In the genomic region with DNA sequence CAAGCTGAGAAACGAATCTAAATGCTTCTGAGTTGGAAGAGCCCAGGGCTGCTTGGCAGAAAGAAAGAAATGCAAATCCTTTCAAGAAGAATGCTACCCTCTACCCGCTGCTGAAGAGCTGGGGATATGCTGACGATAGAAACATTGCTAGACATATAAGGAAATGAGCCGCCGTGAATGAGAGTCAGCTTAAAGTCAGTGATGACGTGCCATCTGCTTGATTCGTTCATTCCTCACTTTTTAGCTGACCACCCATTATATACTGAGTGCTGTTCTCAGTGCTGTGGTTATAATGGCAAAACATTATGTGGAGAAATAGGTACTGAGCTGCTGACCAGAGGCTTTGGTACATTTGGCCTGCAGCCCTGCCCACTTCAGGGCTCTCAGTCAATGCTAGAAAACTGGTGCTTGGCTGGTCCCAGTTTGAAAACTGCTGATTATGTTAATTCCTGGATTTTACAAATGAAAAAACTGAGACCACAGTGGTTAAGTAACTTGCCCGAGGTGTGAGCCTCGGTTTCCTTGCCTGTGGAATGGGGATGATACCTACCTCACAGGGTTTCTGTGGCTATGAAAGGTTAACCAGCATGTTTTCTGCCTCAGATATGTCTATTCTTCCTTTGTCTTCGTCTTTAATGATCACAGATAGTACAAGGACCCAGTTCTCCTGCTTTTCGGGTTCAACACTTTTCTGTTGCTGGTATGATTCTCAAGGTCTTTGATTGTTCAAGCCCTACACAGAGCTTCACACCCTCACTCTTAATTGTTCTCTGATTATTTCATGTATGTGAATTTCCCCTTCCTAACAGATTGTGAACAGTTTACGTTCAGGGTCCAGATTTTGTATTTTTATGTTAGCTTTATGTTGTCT, we compare ENCODE assay signal across 8 cellular contexts. TPM values are rescaled to one million over a fixed set of nuclear protein-coding genes. Genes with fewer than 3 reads are reported as not detected.
DNase-seq lines count a peak whose midpoint lies in the region; ATAC-seq and TF ChIP-seq lines count a peak whose summit lies in the region.

No MANE protein-coding gene starts in this region.

- H3K27me3 Mint-ChIP-seq in CD4-positive, alpha-beta T cell: no peaks in the 10 kb centered on the region

- no peak for TF ChIP-seq CTCF in CD4-positive, alpha-beta T cell (IDR thresholded peaks at IDR 0.05)

- peaks cover 11 to 23% of the 10 kb centered on the region in 2 donors for H3K4me1 ChIP-seq in mucosa of rectum (ENCODE audit: control insufficient read depth in 2 of 2, insufficient read depth in 2 of 2, low read length in 2 of 2)

- no peak overlapping the region for H3K4me3 ChIP-seq in mucosa of rectum (ENCODE audit: low read length in 2 of 2)

- intact Hi-C loops in CD4-positive, alpha-beta T cell (cut with DNase I, micrococcal nuclease): loop anchor here in 1 of 2 experiments (5.0 kb wide), 1 partner anchor 52 kb away; no protein-coding TSS in a partner anchor

- CTCF ChIA-PET in CD4-positive, alpha-beta T cell (lab: Charles Lee): no interaction called here
- CTCF ChIA-PET in HEK293T (lab: Yijun Ruan, JAX): interaction anchor here (1.1 kb wide), 1 partner anchor 11 kb away, joined by 3 read pairs; no protein-coding TSS in a partner anchor

- no peaks in the 10 kb centered on the region for H3K9me3 ChIP-seq in CD4-positive, alpha-beta T cell (ENCODE audit: control insufficient read depth, low read length)
- no peaks in the 10 kb centered on the region for H3K9me3 ChIP-seq in mucosa of rectum (ENCODE audit: control insufficient read depth in 2 of 2, low read length in 2 of 2)

- no peaks in the 10 kb centered on the region for H3K36me3 Mint-ChIP-seq in CD4-positive, alpha-beta T cell (ENCODE audit: low read depth)

- no peaks in the 10 kb centered on the region for H3K36me3 ChIP-seq in mucosa of rectum (ENCODE audit: control insufficient read depth in 2 of 2, insufficient read depth in 2 of 2, low read length in 2 of 2)

- H3K27me3 ChIP-seq in CD4-positive, alpha-beta T cell (ENCODE audit: control insufficient read depth, insufficient read depth, low read length): no peaks in the 10 kb centered on the region
- no peaks in the 10 kb centered on the region for H3K27me3 ChIP-seq in mucosa of rectum (ENCODE audit: control insufficient read depth in 2 of 2, insufficient read depth in 2 of 2, low read length in 2 of 2)

- POLR2A ChIA-PET in CD4-positive, alpha-beta T cell (lab: Charles Lee): interaction anchor here (0.6 to 2.5 kb wide), 3 partner anchors 10 to 382 kb away, joined by 3 to 10 read pairs (median 3); no protein-coding TSS in a partner anchor
- POLR2A ChIA-PET in HEK293T (lab: Yijun Ruan, JAX): no interaction called here

- ATAC-seq in CD4-positive, alpha-beta T cell (ENCODE audit: poor library complexity): peak; percentile 78
- ATAC-seq in GM18861 (IDR thresholded peaks at IDR 0.05; ENCODE audit: unreplicated experiment) (no peak), HG02885 (IDR thresholded peaks at IDR 0.05; ENCODE audit: poor library complexity, unreplicated experiment) (no peak)

- no peak for DNase-seq in CD4-positive, alpha-beta T cell
- DNase-seq in NCI-H446 treated with DMSO at 0.1 percent for 48 hours (lab: John Stamatoyannopoulos, UW) (peak; percentile 77), HEK293T (ENCODE audit: extremely low spot score) (no peak), HK-2 (ENCODE audit: unreplicated experiment) (no peak)
- peak; percentile 21 for DNase-seq in effector CD4-positive, alpha-beta T cell

- peak overlapping the region; percentile 52 for H3K4me3 Mint-ChIP-seq in CD4-positive, alpha-beta T cell

- H3K27ac Mint-ChIP-seq in CD4-positive, alpha-beta T cell: peak overlapping the region; percentile 77

- H3K9ac ChIP-seq in mucosa of rectum (ENCODE audit: low read depth in 1 of 2, low read length in 2 of 2): no peak overlapping the region

- H3K27ac ChIP-seq in CD4-positive, alpha-beta T cell (ENCODE audit: low read depth, low read length): no peak overlapping the region
- peak overlapping the region; percentile 46 to 56 for H3K27ac ChIP-seq in mucosa of rectum (ENCODE audit: low read depth in 2 of 2, low read length in 2 of 2)

- no peaks in the 10 kb centered on the region for H3K9me3 Mint-ChIP-seq in CD4-positive, alpha-beta T cell

- H3K4me1 Mint-ChIP-seq in CD4-positive, alpha-beta T cell (ENCODE audit: low read depth): peaks cover 55% of the 10 kb centered on the region

TF ChIP-seq in HEK293T, 16 proteins besides CTCF, POLR2A, EP300 and RAD21:
- TF ChIP-seq BHLHE40 (IDR thresholded peaks at IDR 0.05; ENCODE audit: borderline replicate concordance): no peak
- no peak for TF ChIP-seq FOXA1 (IDR thresholded peaks at IDR 0.05)
- TF ChIP-seq NFRKB (IDR thresholded peaks at IDR 0.05): no peak
- TF ChIP-seq, protein P1, sequence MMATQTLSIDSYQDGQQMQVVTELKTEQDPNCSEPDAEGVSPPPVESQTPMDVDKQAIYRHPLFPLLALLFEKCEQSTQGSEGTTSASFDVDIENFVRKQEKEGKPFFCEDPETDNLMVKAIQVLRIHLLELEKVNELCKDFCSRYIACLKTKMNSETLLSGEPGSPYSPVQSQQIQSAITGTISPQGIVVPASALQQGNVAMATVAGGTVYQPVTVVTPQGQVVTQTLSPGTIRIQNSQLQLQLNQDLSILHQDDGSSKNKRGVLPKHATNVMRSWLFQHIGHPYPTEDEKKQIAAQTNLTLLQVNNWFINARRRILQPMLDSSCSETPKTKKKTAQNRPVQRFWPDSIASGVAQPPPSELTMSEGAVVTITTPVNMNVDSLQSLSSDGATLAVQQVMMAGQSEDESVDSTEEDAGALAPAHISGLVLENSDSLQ (IDR thresholded peaks at IDR 0.05): no peak
- TF ChIP-seq HDGF (IDR thresholded peaks at IDR 0.05; ENCODE audit: borderline replicate concordance): no peak
- TF ChIP-seq CTBP1 (IDR thresholded peaks at IDR 0.05; ENCODE audit: borderline replicate concordance): no peak
- no peak for TF ChIP-seq ELF4 (IDR thresholded peaks at IDR 0.05)
- TF ChIP-seq FOXK2 (IDR thresholded peaks at IDR 0.05): no peak
- TF ChIP-seq FOXM1 (IDR thresholded peaks at IDR 0.05; ENCODE audit: borderline replicate concordance): no peak
- no peak for TF ChIP-seq ARNT (IDR thresholded peaks at IDR 0.05)
- no peak for TF ChIP-seq TARDBP (IDR thresholded peaks at IDR 0.05)
- TF ChIP-seq SP1 (IDR thresholded peaks at IDR 0.05): no peak
- TF ChIP-seq ZNF384 (IDR thresholded peaks at IDR 0.05): no peak
- no peak for TF ChIP-seq LEF1 (IDR thresholded peaks at IDR 0.05; ENCODE audit: borderline replicate concordance)
- TF ChIP-seq L3MBTL2 (conservative IDR thresholded peaks at IDR 0.05): no peak
- no peak for TF ChIP-seq SUZ12 (IDR thresholded peaks at IDR 0.05)

RNA-seq across cellular contexts. Expression of a gene that starts 27.7 kb away (rescaled TPM):
- 10 to 100 TPM; 66.1 to 68.2 TPM for total RNA-seq in CD4-positive, alpha-beta T cell

Comparison
In these comparisons a context has a peak if more than half of its experiments do, and no peak if none do; other contexts are left out.
1. DNase-seq: peak in NCI-H446 treated with DMSO at 0.1 percent for 48 hours (single experiment) and effector CD4-positive, alpha-beta T cell (single experiment); none in CD4-positive, alpha-beta T cell (0 of 10), HEK293T (single experiment) and HK-2 (single experiment).